In the genomic region with DNA sequence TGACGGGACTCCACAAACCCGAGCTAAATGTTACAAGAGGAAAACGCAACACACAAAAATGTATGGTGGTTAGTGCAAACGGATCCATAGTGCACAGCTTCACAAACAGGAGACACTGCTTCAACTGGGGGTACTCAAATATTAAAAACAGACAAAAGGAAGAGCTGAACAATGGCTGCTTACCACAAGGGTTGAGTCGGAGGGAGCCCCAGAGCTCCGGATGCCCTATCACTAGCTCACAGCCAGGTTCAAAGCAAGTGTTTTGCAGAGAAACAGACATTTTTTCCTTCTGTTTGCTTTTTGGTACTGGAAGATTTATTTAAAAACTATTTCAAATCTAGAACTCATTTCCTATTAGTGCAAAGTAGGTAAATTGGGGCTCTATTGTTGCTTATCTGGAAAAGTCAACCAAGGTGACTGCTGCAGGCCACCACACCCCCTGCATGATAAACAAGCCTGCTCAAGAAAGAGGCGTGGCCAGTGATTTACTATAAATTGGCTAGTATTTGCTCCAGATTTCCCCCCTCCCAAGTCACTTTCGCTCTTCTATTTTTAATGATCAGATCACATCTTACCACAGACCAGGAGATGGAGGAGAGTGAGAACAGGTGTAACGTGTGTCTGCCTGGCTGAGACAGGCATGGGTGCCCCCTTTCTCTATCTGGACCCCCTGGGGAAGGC, we compare ENCODE assay signal across 25 cellular contexts. TPM values are rescaled to one million over a fixed set of nuclear protein-coding genes. Genes with fewer than 3 reads are reported as not detected.
DNase-seq lines count a peak whose midpoint lies in the region; ATAC-seq and TF ChIP-seq lines count a peak whose summit lies in the region.
"Had no signal": no experiment of that assay in that cellular context is flagged by ENCODE, and none has a peak within 500 bp of the region (broad histone marks: within the 10 kb centered on the region; RNA-seq: fewer than 3 reads in every experiment).

No MANE protein-coding gene starts in this region.

- no peak overlapping the region for H3K4me3 ChIP-seq in CD4-positive, CD25-positive, alpha-beta regulatory T cell (ENCODE audit: low read depth, low read length)
- no peak overlapping the region for H3K4me3 ChIP-seq in breast epithelium
- H3K4me3 ChIP-seq: colonic mucosa, left lung, neural progenitor cell, Peyer's patch, prostate gland, upper lobe of right lung had no signal

- H3K27ac ChIP-seq in CD4-positive, CD25-positive, alpha-beta regulatory T cell (ENCODE audit: insufficient read depth, low read length, poor library complexity, severe bottlenecking): no peak overlapping the region
- H3K27ac ChIP-seq in breast epithelium: no peak overlapping the region
- H3K27ac ChIP-seq: 22Rv1, colonic mucosa, left lung, neural progenitor cell, prostate gland, upper lobe of right lung had no signal

- H3K9me3 Mint-ChIP-seq in CD4-positive, CD25-positive, alpha-beta regulatory T cell: no peaks in the 10 kb centered on the region
- no peaks in the 10 kb centered on the region for H3K9me3 Mint-ChIP-seq in activated T-helper 17 cell treated with anti-CD3 and anti-CD28 coated beads, Interleukin-2, amount 50 U/mL, for 72 hours
- H3K9me3 Mint-ChIP-seq in naive B cell: no peaks in the 10 kb centered on the region
- H3K9me3 Mint-ChIP-seq: brain, mesothelial cell of epicardium, neural progenitor cell had no signal

- no peak for TF ChIP-seq POLR2A in breast epithelium (IDR thresholded peaks at IDR 0.05)

- peak overlapping the region in 2 of 4 donors; percentile 50 to 55 for H3K4me3 Mint-ChIP-seq in CD4-positive, CD25-positive, alpha-beta regulatory T cell
- H3K4me3 Mint-ChIP-seq in activated T-helper 17 cell treated with anti-CD3 and anti-CD28 coated beads, Interleukin-2, amount 50 U/mL, for 72 hours: peak overlapping the region; percentile 71
- H3K4me3 Mint-ChIP-seq in naive B cell: no peak overlapping the region
- H3K4me3 Mint-ChIP-seq: brain, mesothelial cell of epicardium, neural progenitor cell had no signal

- H3K27me3 ChIP-seq in CD4-positive, CD25-positive, alpha-beta regulatory T cell (ENCODE audit: control insufficient read depth, insufficient read depth, low read length): no peaks in the 10 kb centered on the region
- H3K27me3 ChIP-seq in breast epithelium: no peaks in the 10 kb centered on the region
- H3K27me3 ChIP-seq: colonic mucosa, left lung, neural progenitor cell, Peyer's patch, upper lobe of right lung had no signal

- peaks cover 4 to 30% (median 14%) of the 10 kb centered on the region in 4 donors for H3K4me1 Mint-ChIP-seq in CD4-positive, CD25-positive, alpha-beta regulatory T cell
- H3K4me1 Mint-ChIP-seq in activated T-helper 17 cell treated with anti-CD3 and anti-CD28 coated beads, Interleukin-2, amount 50 U/mL, for 72 hours: peaks cover 23% of the 10 kb centered on the region
- H3K4me1 Mint-ChIP-seq in naive B cell: peaks cover 0 to 4% (median 4%) of the 10 kb centered on the region in 3 donors
- H3K4me1 Mint-ChIP-seq: brain, mesothelial cell of epicardium, neural progenitor cell had no signal

- ATAC-seq in CD4-positive, CD25-positive, alpha-beta regulatory T cell (ENCODE audit: low read depth in 2 of 2): no peak
- ATAC-seq in activated T-helper 17 cell treated with anti-CD3 and anti-CD28 coated beads, Interleukin-2, amount 50 U/mL, for 72 hours (replicated peaks): no peak
- ATAC-seq in naive B cell (ENCODE audit: low read depth in 2 of 2) (no peak), HG03442 (IDR thresholded peaks at IDR 0.05; ENCODE audit: unreplicated experiment) (no peak)
- ATAC-seq: HCT116, left lung, upper lobe of right lung had no signal

- no peaks in the 10 kb centered on the region for H3K27me3 Mint-ChIP-seq in CD4-positive, CD25-positive, alpha-beta regulatory T cell
- no peaks in the 10 kb centered on the region for H3K27me3 Mint-ChIP-seq in activated T-helper 17 cell treated with anti-CD3 and anti-CD28 coated beads, Interleukin-2, amount 50 U/mL, for 72 hours
- no peaks in the 10 kb centered on the region for H3K27me3 Mint-ChIP-seq in naive B cell
- H3K27me3 Mint-ChIP-seq: brain had no signal

- H3K36me3 ChIP-seq in CD4-positive, CD25-positive, alpha-beta regulatory T cell (ENCODE audit: control insufficient read depth, insufficient read depth, low read length): peaks cover 57% of the 10 kb centered on the region
- peaks cover 5% of the 10 kb centered on the region for H3K36me3 ChIP-seq in breast epithelium
- H3K36me3 ChIP-seq: colonic mucosa, neural progenitor cell had no signal

- H3K27ac Mint-ChIP-seq in CD4-positive, CD25-positive, alpha-beta regulatory T cell: peak overlapping the region in 2 of 3 donors; percentile 16 to 80
- H3K27ac Mint-ChIP-seq in activated T-helper 17 cell treated with anti-CD3 and anti-CD28 coated beads, Interleukin-2, amount 50 U/mL, for 72 hours: peak overlapping the region; percentile 85
- H3K27ac Mint-ChIP-seq in naive B cell: peak overlapping the region in 4 of 6 donors; percentile 15 to 78 (median 54)
- H3K27ac Mint-ChIP-seq: brain, mesothelial cell of epicardium, neural progenitor cell had no signal

- intact Hi-C loops in breast epithelium (cut with DNase I; ENCODE audit: low total_unique reads): no loop called here

- peaks cover 41% of the 10 kb centered on the region for H3K36me3 Mint-ChIP-seq in CD4-positive, CD25-positive, alpha-beta regulatory T cell
- peaks cover 78% of the 10 kb centered on the region for H3K36me3 Mint-ChIP-seq in activated T-helper 17 cell treated with anti-CD3 and anti-CD28 coated beads, Interleukin-2, amount 50 U/mL, for 72 hours (ENCODE audit: low read depth)
- peaks cover 26 to 44% of the 10 kb centered on the region in 2 donors for H3K36me3 Mint-ChIP-seq in naive B cell

- TF ChIP-seq CTCF in breast epithelium (IDR thresholded peaks at IDR 0.05): no peak

- H3K4me1 ChIP-seq in CD4-positive, CD25-positive, alpha-beta regulatory T cell (ENCODE audit: control insufficient read depth, insufficient read depth, low read length, poor library complexity, severe bottlenecking): peaks cover 24% of the 10 kb centered on the region
- H3K4me1 ChIP-seq in breast epithelium: no peaks in the 10 kb centered on the region
- H3K4me1 ChIP-seq: colonic mucosa, left lung, neural progenitor cell, Peyer's patch, prostate gland, upper lobe of right lung had no signal

- DNase-seq in NCI-H146 (lab: John Stamatoyannopoulos, UW) (peak; percentile 13), NCI-H146 treated with DMSO at 0.1 percent for 48 hours (lab: John Stamatoyannopoulos, UW; ENCODE audit: unreplicated experiment) (no peak), naive B cell (no peak), NOMO-1 treated with DMSO at 0.1 percent for 48 hours (lab: John Stamatoyannopoulos, UW; ENCODE audit: unreplicated experiment) (no peak), breast epithelium (ENCODE audit: low spot score in 2 of 2) (no peak)
- no peak for DNase-seq in CD4-positive, CD25-positive, alpha-beta regulatory T cell
- DNase-seq: AML-193; colonic mucosa; glutamatergic neuron; left lung; NCI-H1105; NK-92 treated with Interleukin-12 subunit alpha and Interleukin-12 subunit beta, amount 100 ng/mL, for 24 hours; Peyer's patch; stimulated activated CD4-positive, alpha-beta T cell treated with anti-CD3 and anti-CD28 coated beads, Interleukin-2, amount 100 ng/mL, for 24 hours; upper lobe of right lung had no signal

- H3K9me3 ChIP-seq in CD4-positive, CD25-positive, alpha-beta regulatory T cell (ENCODE audit: control insufficient read depth in 2 of 2, low read length in 2 of 2): no peaks in the 10 kb centered on the region
- H3K9me3 ChIP-seq in breast epithelium: no peaks in the 10 kb centered on the region
- H3K9me3 ChIP-seq: colonic mucosa, left lung, Peyer's patch, prostate gland, upper lobe of right lung had no signal

RNA-seq across cellular contexts. Expression of a gene that starts 46.5 kb away (rescaled TPM):
- 431 TPM for total RNA-seq in CD4-positive, CD25-positive, alpha-beta regulatory T cell
- 100 to 1,000 TPM; 104 to 144 (median 130) TPM for polyA plus RNA-seq in CD4-positive, CD25-positive, alpha-beta regulatory T cell
- total RNA-seq in activated T-helper 17 cell treated with anti-CD3 and anti-CD28 coated beads, Interleukin-2, amount 50 U/mL, for 72 hours: 100 to 1,000 TPM; 176 to 233 TPM
- 1 to 10 TPM; 1.6 to 3.6 (median 2.6) TPM for polyA plus RNA-seq in naive B cell (ENCODE audit: low read depth in 6 of 6)
- total RNA-seq in breast epithelium: 1 to 10 TPM; 4.0 to 7.3 (median 4.9) TPM
- total RNA-seq: NCI-H460, SK-MEL-5 had no signal

Comparison
In these comparisons a context has a peak if more than half of its experiments do, and no peak if none do; other contexts are left out.
1. RNA of a gene that starts 46.5 kb away (total RNA-seq): 431 TPM in CD4-positive, CD25-positive, alpha-beta regulatory T cell (single experiment) and 176 to 233 TPM in activated T-helper 17 cell treated with anti-CD3 and anti-CD28 coated beads, Interleukin-2, amount 50 U/mL, for 72 hours; 4.0 to 7.3 TPM in breast epithelium; every median in the first group is over 10 times any median in the second.
2. Peak in every context shown above with its lines, with median percentiles within 50 percentile points of each other: H3K27ac Mint-ChIP-seq.